In the genomic region with DNA sequence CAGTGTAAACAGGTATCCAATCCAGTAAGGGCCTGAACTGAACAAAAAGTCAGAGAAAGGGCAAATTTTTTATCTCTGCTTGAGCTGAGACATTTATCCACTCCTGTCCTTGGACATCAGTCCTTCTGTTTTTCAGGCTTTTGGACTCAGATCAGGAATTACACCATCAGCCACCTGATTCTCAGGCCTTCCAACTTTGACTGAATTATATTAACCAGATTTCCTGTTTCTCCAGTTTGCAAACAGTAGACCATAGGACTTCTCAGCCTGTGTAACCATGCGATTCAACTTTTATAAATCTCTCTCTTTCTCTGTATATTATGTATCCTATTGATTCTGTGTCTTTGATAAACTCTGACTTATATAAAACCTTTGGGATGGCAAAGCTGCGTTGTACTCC, we compare ENCODE assay signal across 17 cellular contexts.
DNase-seq lines count a peak whose midpoint lies in the region; ATAC-seq and TF ChIP-seq lines count a peak whose summit lies in the region.
"Had no signal": no experiment of that assay in that cellular context is flagged by ENCODE, and none has a peak within 500 bp of the region (broad histone marks: within the 10 kb centered on the region; RNA-seq: fewer than 3 reads in every experiment).

No MANE protein-coding gene starts in this region.

- peak; percentile 52 for ATAC-seq in Right ventricle myocardium inferior
- ATAC-seq in left ventricle myocardium superior = peak; percentile 57
- ATAC-seq in right cardiac atrium = no peak
- ATAC-seq: A549; CD8-positive, alpha-beta T cell had no signal

- intact Hi-C loops in Right ventricle myocardium inferior (cut with DNase I) (no loop called here), left ventricle myocardium superior (cut with micrococcal nuclease) (no loop called here), right cardiac atrium (cut with DNase I) (no loop called here)

- H3K4me1 ChIP-seq in right atrium auricular region (peaks cover 0 to 9% of the 10 kb centered on the region in 2 donors), right cardiac atrium (ENCODE audit: control insufficient read depth, insufficient read depth, low read length) (no peaks in the 10 kb centered on the region)
- H3K4me1 ChIP-seq: A549; BLaER1 treated with 17β-estradiol and CSF1 and Interleukin-3, amounts not matched to agents 10 nM and 100 nM; Caco-2 had no signal

- H3K36me3 ChIP-seq in right atrium auricular region = no peaks in the 10 kb centered on the region
- H3K36me3 ChIP-seq: BLaER1 treated with 17β-estradiol and CSF1 and Interleukin-3, amounts not matched to agents 10 nM and 100 nM had no signal

- WGBS in right cardiac atrium = 88% methylated on average over 2 of the region's 2 CpGs

- DNase-seq in Right ventricle myocardium inferior (ENCODE audit: missing footprints) = no peak
- no peak for DNase-seq in right atrium auricular region (ENCODE audit: low spot score)
- DNase-seq in left ventricle myocardium superior = no peak
- no peak for DNase-seq in right cardiac atrium
- DNase-seq in fibroblast of the aortic adventitia (ENCODE audit: low read depth) = peak; percentile 14
- no peak for DNase-seq in GM13976 (ENCODE audit: low spot score)
- DNase-seq: AML-193; Caco-2; Calu3; CD4-positive, alpha-beta T cell; CD8-positive, alpha-beta T cell; DMS79 treated with DMSO at 0.1 percent for 48 hours; GF-D8 had no signal

- no peak overlapping the region for H3K27ac ChIP-seq in right atrium auricular region
- H3K27ac ChIP-seq in right cardiac atrium (ENCODE audit: low read length) = no peak overlapping the region
- H3K27ac ChIP-seq: 22Rv1; A549; BLaER1 treated with 17β-estradiol and CSF1 and Interleukin-3, amounts not matched to agents 10 nM and 100 nM; C4-2B had no signal

- H3K27me3 ChIP-seq in right atrium auricular region (no peaks in the 10 kb centered on the region), right cardiac atrium (ENCODE audit: control insufficient read depth, insufficient read depth) (no peaks in the 10 kb centered on the region)
- H3K27me3 ChIP-seq: BLaER1 treated with 17β-estradiol and CSF1 and Interleukin-3, amounts not matched to agents 10 nM and 100 nM had no signal

- in situ Hi-C loops in GM13976 (cut with MboI; ENCODE audit: low sequenced_read_pairs, unreplicated experiment) = no loop called here

- H3K9me3 ChIP-seq in right atrium auricular region (peaks cover 0 to 4% of the 10 kb centered on the region in 2 donors), right cardiac atrium (ENCODE audit: control insufficient read depth, low read length) (no peaks in the 10 kb centered on the region)
- H3K9me3 ChIP-seq: A549, Caco-2 had no signal

- H3K4me3 ChIP-seq in right atrium auricular region = no peak overlapping the region
- H3K4me3 ChIP-seq in right cardiac atrium (ENCODE audit: low read length) = no peak overlapping the region
- H3K4me3 ChIP-seq in fibroblast of the aortic adventitia (ENCODE audit: low read depth, low read length) = no peak overlapping the region
- H3K4me3 ChIP-seq: A549; BLaER1 treated with 17β-estradiol and CSF1 and Interleukin-3, amounts not matched to agents 10 nM and 100 nM had no signal

- no peak for TF ChIP-seq CTCF in right atrium auricular region (IDR thresholded peaks at IDR 0.05)
- TF ChIP-seq CTCF in fibroblast of the aortic adventitia (IDR thresholded peaks at IDR 0.05; ENCODE audit: insufficient read depth, low read length) = no peak
- no peak for TF ChIP-seq CTCF in GM13976 (IDR thresholded peaks at IDR 0.05; ENCODE audit: borderline replicate concordance, control extremely low read depth, extremely low read depth, insufficient read depth, missing control alignments)

Comparison
In these comparisons a context has a peak if more than half of its experiments do, and no peak if none do; other contexts are left out.
1. ATAC-seq: peak in Right ventricle myocardium inferior (single experiment) and left ventricle myocardium superior (single experiment); none in right cardiac atrium (0 of 2).